In the genomic region with DNA sequence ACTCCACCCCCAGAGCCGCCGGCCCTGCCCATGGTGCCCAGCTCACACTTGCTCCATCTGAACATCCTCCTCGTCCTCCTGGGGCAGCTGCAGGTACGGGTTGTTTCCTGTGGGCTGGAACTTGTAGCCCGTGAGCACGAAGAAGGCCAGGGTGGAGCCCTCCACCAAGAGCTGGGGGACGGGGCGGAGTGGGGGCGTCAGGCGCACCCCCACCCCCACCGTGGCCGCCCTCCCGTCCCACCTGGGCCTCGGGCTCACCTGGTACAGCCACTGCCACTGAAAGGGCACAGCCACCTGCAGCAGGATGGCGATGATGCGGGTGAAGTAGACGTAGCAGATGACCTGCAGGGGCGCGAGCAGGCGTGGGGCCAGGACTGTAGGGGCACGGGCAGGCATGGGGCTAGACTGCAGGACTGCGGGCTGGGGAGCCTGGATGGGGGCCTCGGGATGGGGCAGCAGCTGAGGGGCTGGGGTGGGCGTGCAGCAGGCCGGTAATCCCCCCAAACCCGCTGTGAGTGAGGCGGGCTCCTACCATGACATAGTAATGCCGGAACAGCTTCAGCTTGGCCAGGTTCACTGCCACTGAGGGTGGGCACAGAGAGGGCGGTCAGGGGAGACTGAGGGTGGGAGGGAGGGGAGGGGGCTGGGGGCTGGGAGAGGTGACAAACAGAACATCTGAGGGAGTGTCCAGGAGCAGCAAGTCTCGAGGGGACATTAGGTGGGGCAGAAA, we compare ENCODE assay signal across 2 cellular contexts.
TF ChIP-seq lines count a peak whose summit lies in the region.

No MANE protein-coding gene starts in this region.

TF ChIP-seq in A549, 52 proteins besides CTCF, POLR2A, EP300 and RAD21 (continued from another document):
- TF ChIP-seq, protein P1, sequence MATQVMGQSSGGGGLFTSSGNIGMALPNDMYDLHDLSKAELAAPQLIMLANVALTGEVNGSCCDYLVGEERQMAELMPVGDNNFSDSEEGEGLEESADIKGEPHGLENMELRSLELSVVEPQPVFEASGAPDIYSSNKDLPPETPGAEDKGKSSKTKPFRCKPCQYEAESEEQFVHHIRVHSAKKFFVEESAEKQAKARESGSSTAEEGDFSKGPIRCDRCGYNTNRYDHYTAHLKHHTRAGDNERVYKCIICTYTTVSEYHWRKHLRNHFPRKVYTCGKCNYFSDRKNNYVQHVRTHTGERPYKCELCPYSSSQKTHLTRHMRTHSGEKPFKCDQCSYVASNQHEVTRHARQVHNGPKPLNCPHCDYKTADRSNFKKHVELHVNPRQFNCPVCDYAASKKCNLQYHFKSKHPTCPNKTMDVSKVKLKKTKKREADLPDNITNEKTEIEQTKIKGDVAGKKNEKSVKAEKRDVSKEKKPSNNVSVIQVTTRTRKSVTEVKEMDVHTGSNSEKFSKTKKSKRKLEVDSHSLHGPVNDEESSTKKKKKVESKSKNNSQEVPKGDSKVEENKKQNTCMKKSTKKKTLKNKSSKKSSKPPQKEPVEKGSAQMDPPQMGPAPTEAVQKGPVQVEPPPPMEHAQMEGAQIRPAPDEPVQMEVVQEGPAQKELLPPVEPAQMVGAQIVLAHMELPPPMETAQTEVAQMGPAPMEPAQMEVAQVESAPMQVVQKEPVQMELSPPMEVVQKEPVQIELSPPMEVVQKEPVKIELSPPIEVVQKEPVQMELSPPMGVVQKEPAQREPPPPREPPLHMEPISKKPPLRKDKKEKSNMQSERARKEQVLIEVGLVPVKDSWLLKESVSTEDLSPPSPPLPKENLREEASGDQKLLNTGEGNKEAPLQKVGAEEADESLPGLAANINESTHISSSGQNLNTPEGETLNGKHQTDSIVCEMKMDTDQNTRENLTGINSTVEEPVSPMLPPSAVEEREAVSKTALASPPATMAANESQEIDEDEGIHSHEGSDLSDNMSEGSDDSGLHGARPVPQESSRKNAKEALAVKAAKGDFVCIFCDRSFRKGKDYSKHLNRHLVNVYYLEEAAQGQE (IDR thresholded peaks at IDR 0.05) = no peak

TF ChIP-seq in liver, 16 proteins besides CTCF, POLR2A, EP300 and RAD21 (continued from another document):
- no peak for TF ChIP-seq TAF1 (conservative IDR thresholded peaks at IDR 0.05)
- no peak for TF ChIP-seq HNF4G (IDR thresholded peaks at IDR 0.05)
- TF ChIP-seq EGR1 (IDR thresholded peaks at IDR 0.05; ENCODE audit: low read depth in 2 of 2) = no peak
- TF ChIP-seq, protein P1 (IDR thresholded peaks at IDR 0.05) = no peak
- TF ChIP-seq YY1 (IDR thresholded peaks at IDR 0.05) = no peak
- no peak for TF ChIP-seq HNF4A (conservative IDR thresholded peaks at IDR 0.05)
